Comparison of ENCODE assay signal across 24 cellular contexts in genomic region chr4:67892253-67892652, GRCh38. TPM values are rescaled to one million over a fixed set of nuclear protein-coding genes. Genes with fewer than 3 reads are reported as not detected.
A peak's percentile ranks its signal among the peaks of the same experiment; 100 is the strongest.
DNase-seq lines count a peak whose midpoint lies in the region; ATAC-seq, FAIRE-seq and TF ChIP-seq lines count a peak whose summit lies in the region.
"Had no signal": no experiment of that assay in that cellular context is flagged by ENCODE, and none has a peak within 500 bp of the region (broad histone marks: within the 10 kb centered on the region; RNA-seq: fewer than 3 reads in every experiment).

No MANE protein-coding gene starts in this region.

- FAIRE-seq in bronchial epithelial cell (lab: Jason Lieb, UNC): no peak
- FAIRE-seq: A549, D721Med, GM12878 had no signal

- H3K9ac ChIP-seq in OCI-LY3 (ENCODE audit: low read length): no peak overlapping the region
- H3K9ac ChIP-seq: BLaER1 treated with 17β-estradiol and CSF1 and Interleukin-3, amounts not matched to agents 10 nM and 100 nM had no signal

- no peaks in the 10 kb centered on the region for H4K20me1 ChIP-seq in OCI-LY3 (ENCODE audit: insufficient read depth, low read length)
- H4K20me1 ChIP-seq: BLaER1 treated with 17β-estradiol and CSF1 and Interleukin-3, amounts not matched to agents 10 nM and 100 nM had no signal

- H3K4me3 ChIP-seq in OCI-LY3 (ENCODE audit: low read length) (no peak overlapping the region), bronchial epithelial cell (ENCODE audit: low read depth, low read length) (no peak overlapping the region)
- H3K4me3 ChIP-seq: A549; BLaER1 treated with 17β-estradiol and CSF1 and Interleukin-3, amounts not matched to agents 10 nM and 100 nM; GM12878; GM23338 had no signal

- H2AFZ ChIP-seq in OCI-LY3 (ENCODE audit: low read depth, low read length): no peak overlapping the region
- H2AFZ ChIP-seq: GM23338 had no signal

- peak; percentile 17 for DNase-seq in HPDE6-E6E7 (ENCODE audit: extremely low spot score)
- DNase-seq in bronchial epithelial cell (ENCODE audit: low read depth): peak; percentile 67
- DNase-seq in epidermal melanocyte (ENCODE audit: insufficient read length, low spot score): no peak
- DNase-seq in SKM-1 treated with dmso at 0.1 percent for 144 hours (lab: John Stamatoyannopoulos, UW; ENCODE audit: unreplicated experiment): no peak
- no peak for DNase-seq in SW 1271 (lab: John Stamatoyannopoulos, UW)
- DNase-seq: 8988T; ACHN; AML-193; BE2C; CD4-positive, alpha-beta T cell; CD8-positive, alpha-beta memory T cell; DMS 273 treated with DMSO at 0.1 percent for 48 hours; DMS79; EL; GDM1 had no signal

- H3K79me2 ChIP-seq in OCI-LY3 (ENCODE audit: low read length): no peaks in the 10 kb centered on the region

- peaks cover 15% of the 10 kb centered on the region for H3K4me1 ChIP-seq in OCI-LY3 (ENCODE audit: low read length)
- H3K4me1 ChIP-seq: A549, BE2C had no signal

- no peak overlapping the region for H3K27ac ChIP-seq in OCI-LY3 (ENCODE audit: low read length)
- H3K27ac ChIP-seq: A549; BLaER1 treated with 17β-estradiol and CSF1 and Interleukin-3, amounts not matched to agents 10 nM and 100 nM had no signal

- H3K36me3 ChIP-seq in OCI-LY3 (replicated peaks; ENCODE audit: low read depth, low read length) (no peaks in the 10 kb centered on the region), bronchial epithelial cell (ENCODE audit: control insufficient read depth, insufficient read depth, low read length) (no peaks in the 10 kb centered on the region)
- H3K36me3 ChIP-seq: BE2C; BLaER1 treated with 17β-estradiol and CSF1 and Interleukin-3, amounts not matched to agents 10 nM and 100 nM had no signal

- H3K4me2 ChIP-seq in OCI-LY3 (ENCODE audit: low read length): peak overlapping the region; percentile 1; the same call in 1 of the 2 replicates
- H3K4me2 ChIP-seq: A549; BLaER1 treated with 17β-estradiol and CSF1 and Interleukin-3, amounts not matched to agents 10 nM and 100 nM; GM23338 had no signal

- no peaks in the 10 kb centered on the region for H3K9me3 ChIP-seq in OCI-LY3 (ENCODE audit: insufficient read depth, low read length)
- H3K9me3 ChIP-seq: A549, BE2C had no signal

- ATAC-seq in esophagus mucosa (peak; percentile 37), GM18873 (IDR thresholded peaks at IDR 0.05; ENCODE audit: low FRiP score, unreplicated experiment) (no peak)
- ATAC-seq: A549, GM12878 had no signal

- TF ChIP-seq CTCF in OCI-LY3 (IDR thresholded peaks at IDR 0.05; ENCODE audit: low read depth, low read length) (no peak), bronchial epithelial cell (IDR thresholded peaks at IDR 0.05; ENCODE audit: insufficient read depth, low read length, severe bottlenecking) (no peak)

- H3K27me3 ChIP-seq in OCI-LY3 (ENCODE audit: low read depth, low read length) (no peaks in the 10 kb centered on the region), bronchial epithelial cell (ENCODE audit: control insufficient read depth, insufficient read depth, low read length) (no peaks in the 10 kb centered on the region)
- H3K27me3 ChIP-seq: BE2C; BLaER1 treated with 17β-estradiol and CSF1 and Interleukin-3, amounts not matched to agents 10 nM and 100 nM had no signal

RNA-seq across cellular contexts. Expression of gene TMPRSS11D, which starts 8.5 kb away (rescaled TPM):
- 8.7 and 15.1 TPM in 2 replicates for total RNA-seq in bronchial epithelial cell
- 196 TPM for total RNA-seq in esophagus mucosa
- total RNA-seq: CD4-positive, alpha-beta T cell; CD8-positive, alpha-beta memory T cell; GM12878; GM23338; H9 had no signal

Comparison
In these comparisons a context has a peak if more than half of its experiments do, and no peak if none do; other contexts are left out.
1. DNase-seq: peak in HPDE6-E6E7 (single experiment) and bronchial epithelial cell (single experiment); none in epidermal melanocyte (single experiment), SKM-1 treated with dmso at 0.1 percent for 144 hours (single experiment) and SW 1271 (0 of 2).
2. RNA of gene TMPRSS11D, which starts 8.5 kb away (total RNA-seq): 196 TPM in esophagus mucosa (single experiment); 8.7 to 15.1 TPM in bronchial epithelial cell; every median in the first group is over 10 times any median in the second.